13 cellular contexts compared by ENCODE assay signal in the genomic region with DNA sequence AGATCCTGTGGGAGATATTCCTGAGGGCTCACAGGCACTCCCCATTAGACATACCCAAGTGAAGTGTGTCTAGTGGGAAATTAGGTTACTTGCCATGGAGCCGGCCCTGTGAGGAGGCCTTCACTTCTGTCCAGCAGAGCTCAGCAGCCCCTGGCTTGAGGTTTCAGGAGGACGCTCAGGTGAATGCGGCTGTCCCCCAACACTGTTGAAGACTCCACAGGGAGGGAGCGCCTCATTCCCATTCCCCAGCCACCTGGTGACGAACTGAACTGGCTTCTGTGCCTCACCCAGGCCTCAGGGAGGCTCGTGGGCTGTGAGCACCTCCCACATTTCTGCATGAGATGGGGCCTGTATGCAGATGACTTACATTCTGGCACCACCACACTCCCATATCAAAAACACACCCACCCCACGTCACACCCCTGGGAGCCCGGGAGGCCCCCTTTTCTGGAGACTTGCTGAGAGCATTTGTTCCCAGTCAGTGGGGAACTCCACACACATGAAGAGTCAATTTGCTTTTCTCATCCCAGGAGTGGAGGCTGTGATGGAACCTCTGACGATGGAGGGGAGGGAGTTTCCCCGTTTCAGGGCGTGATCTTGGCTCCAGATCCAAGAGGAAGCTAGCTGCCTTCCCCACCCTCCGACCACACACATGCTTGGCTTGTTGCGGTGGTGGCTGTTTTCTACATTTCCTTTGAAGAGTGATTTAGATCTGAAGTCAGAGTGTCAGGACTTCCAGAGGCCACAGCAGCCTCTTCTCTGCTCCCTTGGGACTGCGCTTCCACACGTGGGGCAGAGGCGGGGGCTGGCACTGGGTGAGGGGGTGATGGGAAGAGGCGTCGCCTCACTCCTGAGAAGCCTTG.
A peak's percentile ranks its signal among the peaks of the same experiment; 100 is the strongest.
DNase-seq lines count a peak whose midpoint lies in the region; ATAC-seq and TF ChIP-seq lines count a peak whose summit lies in the region.
"Had no signal": no experiment of that assay in that cellular context is flagged by ENCODE, and none has a peak within 500 bp of the region (broad histone marks: within the 10 kb centered on the region; RNA-seq: fewer than 3 reads in every experiment).

No MANE protein-coding gene starts in this region.

- peak overlapping the region; percentile 66 to 88 (median 82) for H3K4me2 ChIP-seq in BLaER1 treated with 17β-estradiol and CSF1 and Interleukin-3, amounts not matched to agents 10 nM and 100 nM

- TF ChIP-seq CTCF in heart left ventricle (IDR thresholded peaks at IDR 0.05) = no peak
- TF ChIP-seq CTCF in sigmoid colon (IDR thresholded peaks at IDR 0.05) = no peak

- H3K27ac ChIP-seq in BLaER1 treated with 17β-estradiol and CSF1 and Interleukin-3, amounts not matched to agents 10 nM and 100 nM = peak overlapping the region in 6 of 11 experiments; percentile 3 to 56 (median 34); a peak in 9 of 22 replicates
- H3K27ac ChIP-seq in heart left ventricle (peak overlapping the region in 10 of 12 donors; percentile 51 to 86 (median 60)), sigmoid colon (peak overlapping the region in 1 of 4 donors; percentile 14)

- H3K4me3 ChIP-seq in BLaER1 treated with 17β-estradiol and CSF1 and Interleukin-3, amounts not matched to agents 10 nM and 100 nM = no peak overlapping the region
- H3K4me3 ChIP-seq in heart left ventricle (no peak overlapping the region), sigmoid colon (no peak overlapping the region)

- ATAC-seq in HG02610 (IDR thresholded peaks at IDR 0.05; ENCODE audit: unreplicated experiment) (peak; percentile 55), heart left ventricle (peak; percentile 70 to 91 (median 77)), HG03045 (IDR thresholded peaks at IDR 0.05; ENCODE audit: unreplicated experiment) (no peak), HG03354 (IDR thresholded peaks at IDR 0.05; ENCODE audit: poor library complexity, severe bottlenecking, unreplicated experiment) (no peak)

- 59 to 68% (median 63%) methylated on average over 17 to 18 of the region's 18 CpGs for WGBS in heart left ventricle, 4 donors
- WGBS in sigmoid colon, 2 donors = 53 to 58% methylated on average over 18 of the region's 18 CpGs

- H3K27me3 ChIP-seq in BLaER1 treated with 17β-estradiol and CSF1 and Interleukin-3, amounts not matched to agents 10 nM and 100 nM = peaks cover 0 to 16% (median 0%) of the 10 kb centered on the region in 11 experiments; a peak in 3 of 22 replicates
- H3K27me3 ChIP-seq in heart left ventricle (no peaks in the 10 kb centered on the region), sigmoid colon (no peaks in the 10 kb centered on the region)

- H3K4me1 ChIP-seq in BLaER1 treated with 17β-estradiol and CSF1 and Interleukin-3, amounts not matched to agents 10 nM and 100 nM = peaks cover 18 to 56% (median 44%) of the 10 kb centered on the region in 10 experiments
- H3K4me1 ChIP-seq in heart left ventricle (peaks cover 0 to 19% (median 14%) of the 10 kb centered on the region in 12 donors), sigmoid colon (peaks cover 0 to 3% (median 0%) of the 10 kb centered on the region in 4 donors)

- TF ChIP-seq EP300 in sigmoid colon (IDR thresholded peaks at IDR 0.05) = no peak

- peaks cover 0 to 4% (median 0%) of the 10 kb centered on the region in 11 experiments; a peak in 1 of 22 replicates for H4K20me1 ChIP-seq in BLaER1 treated with 17β-estradiol and CSF1 and Interleukin-3, amounts not matched to agents 10 nM and 100 nM

- H3K36me3 ChIP-seq in BLaER1 treated with 17β-estradiol and CSF1 and Interleukin-3, amounts not matched to agents 10 nM and 100 nM = 0 out of 22 replicates have a peak, but pooled peaks cover 0 to 7% (median 0%) of the 10 kb centered on the region in 11 experiments
- H3K36me3 ChIP-seq in heart left ventricle = peaks cover 0 to 22% (median 0%) of the 10 kb centered on the region in 9 donors
- H3K36me3 ChIP-seq in sigmoid colon = no peaks in the 10 kb centered on the region

- peaks cover 0 to 24% (median 18%) of the 10 kb centered on the region in 11 experiments; a peak in 14 of 22 replicates for H3K9me3 ChIP-seq in BLaER1 treated with 17β-estradiol and CSF1 and Interleukin-3, amounts not matched to agents 10 nM and 100 nM (replicated peaks in 1 of 11)
- H3K9me3 ChIP-seq in heart left ventricle (peaks cover 0 to 5% (median 0%) of the 10 kb centered on the region in 12 donors), sigmoid colon (no peaks in the 10 kb centered on the region)

- peak overlapping the region in 2 of 11 experiments; percentile 0 to 14; a peak in 1 of 22 replicates for H3K9ac ChIP-seq in BLaER1 treated with 17β-estradiol and CSF1 and Interleukin-3, amounts not matched to agents 10 nM and 100 nM

- TF ChIP-seq POLR2A in heart left ventricle (IDR thresholded peaks at IDR 0.05) (no peak), sigmoid colon (IDR thresholded peaks at IDR 0.05) (no peak)

- DNase-seq in heart left ventricle (peak in 4 of 5 donors; percentile 72 to 83 (median 78)), sigmoid colon (peak; percentile 72), medulla oblongata (ENCODE audit: extremely low spot score) (no peak), DMS 273 (lab: John Stamatoyannopoulos, UW; ENCODE audit: unreplicated experiment) (no peak)
- DNase-seq: activated T-cell treated with anti-CD3 and anti-CD28 coated beads, Interleukin-2, amount 50 U/mL, for 1 hour; EL; KG1; NCI-H1930; stimulated activated CD8-positive, alpha-beta memory T cell treated with anti-CD3 and anti-CD28 coated beads, Interleukin-4, amount 100 ng/mL, for 48 hours had no signal

- intact Hi-C loops in heart left ventricle (cut with DNase I) (no loop called here), sigmoid colon (cut with DNase I) (no loop called here)

Comparison
In these comparisons a context has a peak if more than half of its experiments do, and no peak if none do; other contexts are left out.
1. ATAC-seq: peak in HG02610 (single experiment) and heart left ventricle (4 of 4); none in HG03045 (single experiment) and HG03354 (single experiment).
2. DNase-seq: peak in heart left ventricle (4 of 5) and sigmoid colon (single experiment); none in medulla oblongata (single experiment) and DMS 273 (single experiment).